In genomic region chr4:183637461-183637860, GRCh38 we compare ENCODE assay signal across 13 cellular contexts. TPM values are rescaled to one million over a fixed set of nuclear protein-coding genes. Genes with fewer than 3 reads are reported as not detected.
DNase-seq lines count a peak whose midpoint lies in the region; ATAC-seq and TF ChIP-seq lines count a peak whose summit lies in the region.
"Had no signal": no experiment of that assay in that cellular context is flagged by ENCODE, and none has a peak within 500 bp of the region (broad histone marks: within the 10 kb centered on the region; RNA-seq: fewer than 3 reads in every experiment).

No MANE protein-coding gene starts in this region.

- peak overlapping the region; percentile 70 for H3K27ac ChIP-seq in osteoblast (ENCODE audit: low read depth, low read length)
- H3K27ac ChIP-seq: cardiac muscle cell, neutrophil had no signal

- H4K20me1 ChIP-seq in osteoblast (ENCODE audit: insufficient read depth, low read length): no peaks in the 10 kb centered on the region

- peak overlapping the region; percentile 52 for H3K4me2 ChIP-seq in osteoblast (ENCODE audit: insufficient read depth, low read length)

- DNase-seq in EH (ENCODE audit: low read depth) (peak; percentile 63), M059J (ENCODE audit: low read depth) (peak; percentile 58), dermis blood vessel endothelial cell (peak; percentile 14), osteoblast (ENCODE audit: insufficient read length, low spot score, missing footprints) (no peak), NCI-H524 (lab: John Stamatoyannopoulos, UW) (no peak)
- DNase-seq: activated CD4-positive, alpha-beta T cell treated with anti-CD3 and anti-CD28 coated beads for 48 hours; COR-L47; lower lobe of right lung had no signal

- H3K79me2 ChIP-seq in osteoblast (ENCODE audit: insufficient read depth, low read length): no peaks in the 10 kb centered on the region

- H3K4me1 ChIP-seq in osteoblast (ENCODE audit: insufficient read depth, low read length): peaks cover 31% of the 10 kb centered on the region
- H3K4me1 ChIP-seq: lower lobe of right lung had no signal

- no peak for TF ChIP-seq CTCF in osteoblast (IDR thresholded peaks at IDR 0.05; ENCODE audit: extremely low read depth, low read depth, low read length)

- H3K36me3 ChIP-seq in osteoblast (ENCODE audit: insufficient read depth, low read length): no peaks in the 10 kb centered on the region
- H3K36me3 ChIP-seq: cardiac muscle cell had no signal

- no peaks in the 10 kb centered on the region for H3K9me3 ChIP-seq in osteoblast (ENCODE audit: low read depth, low read length)
- H3K9me3 ChIP-seq: lower lobe of right lung, neutrophil had no signal

- no peak overlapping the region for H3K4me3 ChIP-seq in osteoblast (ENCODE audit: insufficient read depth, low read length)
- H3K4me3 ChIP-seq: cardiac muscle cell had no signal

- ATAC-seq in HG02678 (IDR thresholded peaks at IDR 0.05; ENCODE audit: unreplicated experiment) (no peak), GM21737 (IDR thresholded peaks at IDR 0.05; ENCODE audit: unreplicated experiment) (no peak), HG03432 (IDR thresholded peaks at IDR 0.05; ENCODE audit: unreplicated experiment) (no peak)

- no peaks in the 10 kb centered on the region for H3K27me3 ChIP-seq in osteoblast (ENCODE audit: insufficient read depth, low read length)
- H3K27me3 ChIP-seq: cardiac muscle cell, neutrophil had no signal

- H2AFZ ChIP-seq in osteoblast (ENCODE audit: low read length): no peak overlapping the region

RNA-seq across cellular contexts. Expression of gene RWDD4, which starts 21.5 kb away (rescaled TPM):
- total RNA-seq in M059J (2014; rRNA removed; shearing (Covaris generic)): 20.7 and 31.2 TPM in 2 replicates
- total RNA-seq in dermis blood vessel endothelial cell (13.3 and 20.2 TPM in 2 replicates), osteoblast (19.9 and 25.9 TPM in 2 replicates)

RNA-seq across cellular contexts. Expression of gene TRAPPC11, which starts 21.6 kb away (rescaled TPM):
- 15.4 and 24.6 TPM in 2 replicates for total RNA-seq in M059J (2014; rRNA removed; shearing (Covaris generic))
- total RNA-seq in dermis blood vessel endothelial cell: 45.6 and 47.0 TPM in 2 replicates
- 51.0 and 58.3 TPM in 2 replicates for total RNA-seq in osteoblast

Comparison
In these comparisons a context has a peak if more than half of its experiments do, and no peak if none do; other contexts are left out.
1. DNase-seq: peak in EH (single experiment), M059J (single experiment) and dermis blood vessel endothelial cell (single experiment); none in osteoblast (single experiment) and NCI-H524 (0 of 2).